In genomic region chr2:36035137-36035536, GRCh38 we compare ENCODE assay signal across 1 cellular context.
TF ChIP-seq lines count a peak whose summit lies in the region.

No MANE protein-coding gene starts in this region.

TF ChIP-seq in K562, 482 proteins besides CTCF, POLR2A, EP300 and RAD21 (continued from another document):
- no peak for TF ChIP-seq GTF3C2 (IDR thresholded peaks at IDR 0.05; ENCODE audit: borderline replicate concordance, extremely low read depth, insufficient read length)
- TF ChIP-seq ZZZ3 (IDR thresholded peaks at IDR 0.05) = no peak
